Comparison of ENCODE assay signal across 20 cellular contexts in the genomic region with DNA sequence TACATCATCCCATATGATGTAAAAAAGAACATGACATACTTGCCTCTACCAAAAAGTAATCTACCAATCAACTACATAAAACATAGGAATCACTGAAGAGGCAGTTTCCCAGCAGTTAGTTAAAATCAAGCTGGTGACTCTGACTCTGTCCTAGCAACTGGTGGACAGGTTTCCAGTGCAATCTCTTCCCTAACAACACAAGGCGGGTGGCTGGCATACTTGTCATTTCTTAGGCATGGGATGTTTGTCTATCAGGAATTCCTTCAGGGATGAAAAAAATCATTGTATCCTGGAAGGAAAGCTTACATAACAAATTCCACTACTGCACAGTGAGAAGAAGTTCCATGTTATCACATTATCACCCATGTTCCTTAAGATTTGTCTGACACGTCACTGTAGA. TPM values are rescaled to one million over a fixed set of nuclear protein-coding genes. Genes with fewer than 3 reads are reported as not detected.
A peak's percentile ranks its signal among the peaks of the same experiment; 100 is the strongest.
DNase-seq lines count a peak whose midpoint lies in the region; ATAC-seq, FAIRE-seq and TF ChIP-seq lines count a peak whose summit lies in the region.
"Had no signal": no experiment of that assay in that cellular context is flagged by ENCODE, and none has a peak within 500 bp of the region (broad histone marks: within the 10 kb centered on the region; RNA-seq: fewer than 3 reads in every experiment).

No MANE protein-coding gene starts in this region.

- H2AFZ ChIP-seq in IMR-90 (replicated peaks; ENCODE audit: low read length, poor library complexity) = no peak overlapping the region
- H2AFZ ChIP-seq in HepG2 (ENCODE audit: low read length) = no peak overlapping the region

- H3K36me3 ChIP-seq in IMR-90 (ENCODE audit: control insufficient read depth, insufficient read depth, low read length) (peaks cover 3% of the 10 kb centered on the region), endodermal cell (ENCODE audit: control insufficient read depth, insufficient read depth, low read length) (peaks cover 46% of the 10 kb centered on the region), HepG2 (replicated peaks in 1 of 2; ENCODE audit: control insufficient read depth in 1 of 2, insufficient read depth in 2 of 2, low read length in 2 of 2) (peaks cover 23 to 56% of the 10 kb centered on the region in 2 experiments)
- H3K36me3 ChIP-seq: pancreas had no signal

- no peak overlapping the region for H3K14ac ChIP-seq in IMR-90 (replicated peaks; ENCODE audit: low read depth, low read length)

- no peaks in the 10 kb centered on the region for H3K27me3 Mint-ChIP-seq in endodermal cell (ENCODE audit: insufficient read depth)
- H3K27me3 Mint-ChIP-seq: activated CD8-positive, alpha-beta memory T cell treated with anti-CD3 and anti-CD28 coated beads, Interleukin-2, amount 10 ng/mL, durations not matched to agents 7 days and 5 days; stimulated activated memory B cell treated with anti-CD40 and anti-IgM and Interleukin-4, amounts not matched to agents 10 μg/mL and 1 μg/mL and 100 μg/mL, for 72 hours had no signal

- peaks cover 32% of the 10 kb centered on the region for H3K36me3 Mint-ChIP-seq in endodermal cell (ENCODE audit: low read depth)

- H3K9me1 ChIP-seq in IMR-90 (ENCODE audit: insufficient read depth, low read length) = peaks cover 7% of the 10 kb centered on the region; the same call in 1 of the 2 replicates

- H2BK15ac ChIP-seq in IMR-90 (ENCODE audit: low read depth, low read length) = no peak overlapping the region

- in situ Hi-C loops in IMR-90 (cut with MboI; ENCODE audit: low sequenced_read_pairs) = no loop called here
- in situ Hi-C loops in HepG2 (cut with HindIII; ENCODE audit: extremely low pct_ligation_motif_present, low pct_unique_long_range_greater_than_20kb) = no loop called here

- H3K4me2 ChIP-seq in IMR-90 (ENCODE audit: low read depth, low read length) (no peak overlapping the region), HepG2 (ENCODE audit: low read depth, low read length) (no peak overlapping the region)

- peaks cover 15% of the 10 kb centered on the region for H3K4me1 Mint-ChIP-seq in endodermal cell
- H3K4me1 Mint-ChIP-seq: stimulated activated memory B cell treated with anti-CD40 and anti-IgM and Interleukin-4, amounts not matched to agents 10 μg/mL and 1 μg/mL and 100 μg/mL, for 72 hours had no signal

- no peaks in the 10 kb centered on the region for H3K79me2 ChIP-seq in HepG2 (ENCODE audit: insufficient read depth, low read length)

- no peaks in the 10 kb centered on the region for H3K9me3 Mint-ChIP-seq in endodermal cell
- H3K9me3 Mint-ChIP-seq: stimulated activated memory B cell treated with anti-CD40 and anti-IgM and Interleukin-4, amounts not matched to agents 10 μg/mL and 1 μg/mL and 100 μg/mL, for 72 hours had no signal

- H3K27me3 ChIP-seq in IMR-90 (ENCODE audit: control insufficient read depth, insufficient read depth, low read length) (no peaks in the 10 kb centered on the region), endodermal cell (ENCODE audit: control insufficient read depth, insufficient read depth, low read length, poor library complexity, severe bottlenecking) (no peaks in the 10 kb centered on the region), HepG2 (ENCODE audit: control insufficient read depth in 1 of 2, insufficient read depth in 2 of 2, low read length in 2 of 2) (no peaks in the 10 kb centered on the region)
- H3K27me3 ChIP-seq: heart right ventricle, pancreas had no signal

- no peak overlapping the region for H2AK5ac ChIP-seq in IMR-90 (ENCODE audit: low read depth, low read length)

- H4K91ac ChIP-seq in IMR-90 (ENCODE audit: insufficient read depth, low read depth, low read length) = no peak overlapping the region

- CTCF ChIA-PET in IMR-90 (lab: Yijun Ruan, JAX) (no interaction called here), HepG2 (lab: Yijun Ruan, JAX; ENCODE audit: low intra/inter-chr PET ratio, low total read pairs) (no interaction called here)

- no peak for FAIRE-seq in HepG2 (lab: Jason Lieb, UNC)
- FAIRE-seq: GM12892, pancreas, TTC549 had no signal

- ATAC-seq in IMR-90 (ENCODE audit: low read depth) (peak; percentile 97), HepG2 (peak; percentile 44; the same call in 2 of the 3 replicates), HG02571 (IDR thresholded peaks at IDR 0.05; ENCODE audit: unreplicated experiment) (no peak), GM18909 (IDR thresholded peaks at IDR 0.05; ENCODE audit: poor library complexity, unreplicated experiment) (no peak), GM19397 (IDR thresholded peaks at IDR 0.05; ENCODE audit: unreplicated experiment) (no peak)
- ATAC-seq: activated CD8-positive, alpha-beta memory T cell treated with anti-CD3 and anti-CD28 coated beads, Interleukin-2, amount 10 ng/mL, durations not matched to agents 7 days and 5 days; activated naive CD4-positive, alpha-beta T cell treated with anti-CD3 and anti-CD28 coated beads, Interleukin-2, amount 50 U/mL, for 72 hours; heart right ventricle; pancreas; stimulated activated memory B cell treated with anti-CD40 and anti-IgM and Interleukin-4, amounts not matched to agents 10 μg/mL and 1 μg/mL and 100 μg/mL, for 72 hours had no signal

- TF ChIP-seq CTCF in IMR-90 (conservative IDR thresholded peaks at IDR 0.05; ENCODE audit: low read depth, low read length) = no peak
- TF ChIP-seq CTCF in endodermal cell (conservative IDR thresholded peaks at IDR 0.05) = no peak
- TF ChIP-seq CTCF in HepG2 (CRISPR knock-in tag; IDR thresholded peaks at IDR 0.05) = no peak

- peak overlapping the region; percentile 65 for H3K27ac Mint-ChIP-seq in endodermal cell
- H3K27ac Mint-ChIP-seq: activated CD8-positive, alpha-beta memory T cell treated with anti-CD3 and anti-CD28 coated beads, Interleukin-2, amount 10 ng/mL, durations not matched to agents 7 days and 5 days; stimulated activated memory B cell treated with anti-CD40 and anti-IgM and Interleukin-4, amounts not matched to agents 10 μg/mL and 1 μg/mL and 100 μg/mL, for 72 hours had no signal

- H3K9ac ChIP-seq in IMR-90 (ENCODE audit: low read depth, low read length) = no peak overlapping the region
- peak overlapping the region; percentile 26 for H3K9ac ChIP-seq in endodermal cell (ENCODE audit: extremely low read depth, low read length, poor library complexity, severe bottlenecking)
- no peak overlapping the region for H3K9ac ChIP-seq in HepG2 (ENCODE audit: insufficient read depth, low read depth, low read length)

- H2BK120ac ChIP-seq in IMR-90 (ENCODE audit: low read depth, low read length) = no peak overlapping the region

- H3K4me3 Mint-ChIP-seq in endodermal cell = no peak overlapping the region
- H3K4me3 Mint-ChIP-seq: activated CD8-positive, alpha-beta memory T cell treated with anti-CD3 and anti-CD28 coated beads, Interleukin-2, amount 10 ng/mL, durations not matched to agents 7 days and 5 days; stimulated activated memory B cell treated with anti-CD40 and anti-IgM and Interleukin-4, amounts not matched to agents 10 μg/mL and 1 μg/mL and 100 μg/mL, for 72 hours had no signal

- no peak overlapping the region for H4K8ac ChIP-seq in IMR-90 (ENCODE audit: low read depth in 2 of 2, low read length in 2 of 2)

- H3K56ac ChIP-seq in IMR-90 (ENCODE audit: extremely low read depth, insufficient read depth, low read length) = no peak overlapping the region

- H2AK9ac ChIP-seq in IMR-90 (replicated peaks; ENCODE audit: low read depth, low read length, poor library complexity) = no peak overlapping the region

- no peak overlapping the region for H3K18ac ChIP-seq in IMR-90 (ENCODE audit: low read depth, low read length)

- H3K4me1 ChIP-seq in IMR-90 (ENCODE audit: control insufficient read depth, insufficient read depth, low read length) (peaks cover 5% of the 10 kb centered on the region), endodermal cell (ENCODE audit: control insufficient read depth, insufficient read depth, low read length) (peaks cover 5% of the 10 kb centered on the region), HepG2 (ENCODE audit: insufficient read depth, low read length) (peaks cover 6% of the 10 kb centered on the region)
- H3K4me1 ChIP-seq: heart right ventricle, lower lobe of right lung, pancreas had no signal

- TF ChIP-seq POLR2A in IMR-90 (IDR thresholded peaks at IDR 0.05; ENCODE audit: low read depth, low read length) = no peak
- no peak for TF ChIP-seq POLR2A in HepG2 (IDR thresholded peaks at IDR 0.05; ENCODE audit: insufficient read depth in 1 of 2, low read depth in 2 of 2, low read length in 2 of 2)

- H3K79me1 ChIP-seq in IMR-90 (ENCODE audit: low read depth in 1 of 2, low read length in 2 of 2) = peaks cover 8 to 32% of the 10 kb centered on the region in 2 experiments; a peak in 3 of 4 replicates

- no peak for TF ChIP-seq EP300 in HepG2 (IDR thresholded peaks at IDR 0.05; ENCODE audit: low read depth in 2 of 2, low read length in 2 of 2)
- no peak for TF ChIP-seq EP300 in HepG2 (CRISPR knock-in tag; IDR thresholded peaks at IDR 0.05; ENCODE audit: borderline replicate concordance)

- intact Hi-C loops in IMR-90 (cut with micrococcal nuclease) = loop anchor here (1.0 kb wide), 1 partner anchor 11 kb away; no protein-coding TSS in a partner anchor
- intact Hi-C loops in HepG2 (cut with micrococcal nuclease; ENCODE audit: unreplicated experiment) = no loop called here

- no peak overlapping the region for H3K27ac ChIP-seq in IMR-90 (ENCODE audit: insufficient read depth, low read length)
- no peak overlapping the region for H3K27ac ChIP-seq in endodermal cell (ENCODE audit: low read depth, low read length)
- no peak overlapping the region for H3K27ac ChIP-seq in HepG2 (ENCODE audit: extremely low read length, insufficient read depth, low read length)
- H3K27ac ChIP-seq: heart right ventricle, lower lobe of right lung, pancreas had no signal

- no peak overlapping the region for H2BK20ac ChIP-seq in IMR-90 (ENCODE audit: low read depth, low read length)

- H2BK5ac ChIP-seq in IMR-90 (ENCODE audit: low read depth, low read length, poor library complexity, severe bottlenecking) = peak overlapping the region; percentile 49

- H3K4me3 ChIP-seq in IMR-90 (ENCODE audit: insufficient read depth, low read depth, low read length) = no peak overlapping the region
- no peak overlapping the region for H3K4me3 ChIP-seq in endodermal cell (ENCODE audit: low read length)
- no peak overlapping the region for H3K4me3 ChIP-seq in HepG2 (replicated peaks in 1 of 3; ENCODE audit: insufficient read depth in 1 of 3, low read depth in 2 of 3, low read length in 3 of 3)
- H3K4me3 ChIP-seq: heart right ventricle, lower lobe of right lung, pancreas had no signal

- H3K23ac ChIP-seq in IMR-90 (ENCODE audit: low read depth, low read length) = no peak overlapping the region

- no peak overlapping the region for H4K5ac ChIP-seq in IMR-90 (ENCODE audit: low read depth, low read length)

- DNase-seq in AG08395 (ENCODE audit: low spot score) (peak; percentile 57), IMR-90 (peak; percentile 81), endodermal cell (no peak), HepG2 (ENCODE audit: low spot score) (peak; percentile 50), HuH-7.5 (ENCODE audit: low spot score) (no peak)
- DNase-seq: activated CD8-positive, alpha-beta memory T cell treated with anti-CD3 and anti-CD28 coated beads, Interleukin-2, amount 10 ng/mL, durations not matched to agents 7 days and 5 days; AML-193; DMS79 treated with DMSO at 0.1 percent for 48 hours; heart right ventricle; lower lobe of right lung; NCI-H1092; NCI-H526 treated with DMSO at 0.1 percent for 48 hours; pancreas had no signal

- WGBS in IMR-90 (ENCODE audit: extremely low coverage in 2 of 2, insufficient read length in 1 of 2), 2 experiments = no CpG with 5 or more reads among the region's 2 CpGs
- WGBS in endodermal cell (ENCODE audit: insufficient coverage in 1 of 2, insufficient read length in 1 of 2), 2 experiments = 94% methylated on average over 2 of the region's 2 CpGs; no CpG with 5 or more reads in 1 of the 2 experiments
- 92% methylated on average over 2 of the region's 2 CpGs for WGBS in HepG2 (ENCODE audit: low lambda C conversion rate)

- dilution Hi-C loops in IMR-90 (cut with HindIII; ENCODE audit: low sequenced_read_pairs, unreplicated experiment) = no loop called here

- BruUV-seq in IMR-90 (replicated peaks; lab: Mats Ljungman, UMichigan) (no TSS peak), HepG2 (replicated peaks; lab: Mats Ljungman, UMichigan) (no TSS peak)

- H3K4ac ChIP-seq in IMR-90 (ENCODE audit: low read depth, low read length) = no peak overlapping the region

- H4K20me1 ChIP-seq in IMR-90 (ENCODE audit: insufficient read depth, low read length) (peaks cover 3% of the 10 kb centered on the region; the same call in 1 of the 2 replicates), HepG2 (ENCODE audit: insufficient read depth, low read length) (peaks cover 9% of the 10 kb centered on the region; the same call in 1 of the 2 replicates)

- TF ChIP-seq RAD21 in IMR-90 (IDR thresholded peaks at IDR 0.05; ENCODE audit: low read length) = no peak
- no peak for TF ChIP-seq RAD21 in HepG2 (CRISPR knock-in tag; IDR thresholded peaks at IDR 0.05)

- no peaks in the 10 kb centered on the region for H3K9me3 ChIP-seq in IMR-90 (ENCODE audit: control insufficient read depth, insufficient read depth, low read length)
- no peaks in the 10 kb centered on the region for H3K9me3 ChIP-seq in endodermal cell (ENCODE audit: control insufficient read depth, low read length)
- H3K9me3 ChIP-seq in HepG2 (ENCODE audit: low read length) = no peaks in the 10 kb centered on the region
- H3K9me3 ChIP-seq: heart right ventricle, lower lobe of right lung, pancreas had no signal

- POLR2A ChIA-PET in IMR-90 (lab: Charles Lee; ENCODE audit: unreplicated experiment) (no interaction called here), HepG2 (lab: Yijun Ruan, JAX) (no interaction called here)

RNA-seq across cellular contexts. Expression of gene HELZ, which starts 50.9 kb away (rescaled TPM):
- total RNA-seq in IMR-90 (2012; rRNA removed) (60.6 and 65.0 TPM in 2 replicates), endodermal cell (10 to 100 TPM; 51.4 to 74.7 TPM), HepG2 (2016; rRNA removed; fragmentation: Illumina TruSeq; extraction: Trizol) (52.4 and 93.1 TPM in 2 replicates)
- polyA plus RNA-seq in IMR-90 (2012; rRNA removed) (6.9 and 8.0 TPM in 2 replicates), HepG2 (2011; rRNA removed) (27.8 and 35.3 TPM in 2 replicates)
- 1.6 and 1.7 TPM in 2 replicates for polyA plus RNA-seq in IMR-90 (2012; cell fraction: cytosol; rRNA removed)
- polyA plus RNA-seq in IMR-90 (2012; cell fraction: nucleus; rRNA removed; ENCODE audit: low replicate concordance) = 2.8 and 15.1 TPM in 2 replicates
- 12.3 TPM for polyA plus RNA-seq in endodermal cell (2013, experiment 1 of 2)
- polyA plus RNA-seq in endodermal cell (2013, experiment 2 of 2) = 13.7 TPM
- total RNA-seq in HepG2 (2016; cell fraction: cytosol; rRNA removed; fragmentation: Illumina TruSeq; extraction: Trizol; ENCODE audit: low read depth) = 12.4 and 14.0 TPM in 2 replicates
- total RNA-seq in HepG2 (2016; cell fraction: insoluble cytoplasmic fraction; rRNA removed; fragmentation: Illumina TruSeq; extraction: Trizol) = 47.7 and 84.1 TPM in 2 replicates
- total RNA-seq in HepG2 (2016; cell fraction: membrane; rRNA removed; fragmentation: Illumina TruSeq; extraction: Trizol) = 34.8 and 42.7 TPM in 2 replicates
- total RNA-seq in HepG2 (2016; cell fraction: nucleus; rRNA removed; fragmentation: Illumina TruSeq; extraction: Trizol) = 127 and 142 TPM in 2 replicates
- polyA plus RNA-seq in HepG2 (2011; cell fraction: cytosol; rRNA removed) = 13.6 and 17.7 TPM in 2 replicates
- 58.4 and 59.3 TPM in 2 replicates for polyA plus RNA-seq in HepG2 (2011; cell fraction: nucleus; rRNA removed)
- polyA plus RNA-seq in HepG2 (2012) = 20.6 and 33.4 TPM in 2 replicates
- polyA plus RNA-seq in HepG2 (2016; cell fraction: cytosol; fragmentation: Illumina TruSeq; extraction: Trizol; ENCODE audit: low read depth) = 2.6 and 3.3 TPM in 2 replicates
- 17.4 and 19.8 TPM in 2 replicates for polyA plus RNA-seq in HepG2 (2016; cell fraction: insoluble cytoplasmic fraction; fragmentation: Illumina TruSeq; extraction: Trizol; ENCODE audit: low read depth)
- 3.9 and 4.9 TPM in 2 replicates for polyA plus RNA-seq in HepG2 (2016; cell fraction: membrane; fragmentation: Illumina TruSeq; extraction: Trizol; ENCODE audit: low read depth)
- polyA plus RNA-seq in HepG2 (2016; cell fraction: nucleus; fragmentation: Illumina TruSeq; extraction: Trizol; ENCODE audit: insufficient read depth, low read depth) = 40.2 and 45.2 TPM in 2 replicates
- 32.9 and 69.3 TPM in 2 replicates for polyA minus RNA-seq in HepG2 (2011; rRNA and poly(A)+ RNA removed; ENCODE audit: low replicate concordance)
- 55.2 and 63.0 TPM in 2 replicates for polyA minus RNA-seq in HepG2 (2011; cell fraction: cytosol; rRNA and poly(A)+ RNA removed)
- 495 and 542 TPM in 2 replicates for polyA minus RNA-seq in HepG2 (2011; cell fraction: nucleus; rRNA and poly(A)+ RNA removed)

Comparison
In these comparisons a context has a peak if more than half of its experiments do, and no peak if none do; other contexts are left out.
1. DNase-seq: peak in AG08395 (single experiment), IMR-90 (single experiment) and HepG2 (single experiment); none in endodermal cell (single experiment) and HuH-7.5 (single experiment).
2. ATAC-seq: peak in IMR-90 (single experiment) and HepG2 (single experiment); none in HG02571 (single experiment), GM18909 (single experiment) and GM19397 (single experiment).